8 cellular contexts compared by ENCODE assay signal in the genomic region with DNA sequence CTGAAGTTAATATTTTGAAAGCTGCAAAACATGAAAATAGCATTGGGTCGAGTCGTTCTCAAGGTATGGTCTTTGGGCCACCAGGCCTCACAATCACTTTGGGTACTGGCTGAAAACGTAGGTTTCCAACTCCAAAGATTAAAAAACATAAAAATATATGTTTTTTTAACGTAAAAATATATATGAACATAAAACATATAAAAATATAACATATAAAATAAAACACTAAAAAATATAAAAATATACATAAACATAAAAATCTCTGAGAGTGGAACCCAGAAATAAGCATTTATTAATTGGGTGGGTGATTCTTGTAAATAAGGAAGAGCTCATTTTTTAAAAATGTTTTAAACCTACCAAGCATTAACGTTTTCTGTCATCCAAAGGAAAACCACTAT. TPM values are rescaled to one million over a fixed set of nuclear protein-coding genes. Genes with fewer than 3 reads are reported as not detected.
DNase-seq lines count a peak whose midpoint lies in the region; ATAC-seq and TF ChIP-seq lines count a peak whose summit lies in the region.

No MANE protein-coding gene starts in this region.

- H3K27ac ChIP-seq in left ventricle myocardium inferior (replicated peaks) (peak overlapping the region; percentile 91), breast epithelium (peak overlapping the region; percentile 94 to 97)

- no peaks in the 10 kb centered on the region for H3K27me3 Mint-ChIP-seq in mesothelial cell of epicardium (ENCODE audit: low read depth)

- peaks cover 19% of the 10 kb centered on the region for H3K4me1 Mint-ChIP-seq in mesothelial cell of epicardium

- H3K27ac Mint-ChIP-seq in mesothelial cell of epicardium, result peak overlapping the region; percentile 97

- peak overlapping the region; percentile 86 for H3K4me3 ChIP-seq in left ventricle myocardium inferior
- peak overlapping the region; percentile 93 to 97 (median 96) for H3K4me3 ChIP-seq in breast epithelium

- no peak for ATAC-seq in left cardiac atrium
- no peak for ATAC-seq in GM19463 (IDR thresholded peaks at IDR 0.05; ENCODE audit: unreplicated experiment)
- ATAC-seq in HG02623 (IDR thresholded peaks at IDR 0.05; ENCODE audit: unreplicated experiment), result no peak

- H3K9me3 Mint-ChIP-seq in mesothelial cell of epicardium, result no peaks in the 10 kb centered on the region

- no peak for DNase-seq in left ventricle myocardium inferior
- no peak for DNase-seq in left cardiac atrium
- DNase-seq in breast epithelium (ENCODE audit: low spot score in 2 of 2), result no peak
- no peak for DNase-seq in mesothelial cell of epicardium (ENCODE audit: low spot score in 2 of 2, unreplicated experiment in 2 of 2)
- DNase-seq in SIG-M5 (lab: John Stamatoyannopoulos, UW), result no peak
- DNase-seq in GOT3 (lab: John Stamatoyannopoulos, UW), result no peak

- H3K36me3 Mint-ChIP-seq in mesothelial cell of epicardium, result peaks cover 7% of the 10 kb centered on the region

- TF ChIP-seq POLR2A in breast epithelium (IDR thresholded peaks at IDR 0.05), result no peak

- no peak for TF ChIP-seq CTCF in left ventricle myocardium inferior (IDR thresholded peaks at IDR 0.05; ENCODE audit: borderline replicate concordance)
- TF ChIP-seq CTCF in breast epithelium (IDR thresholded peaks at IDR 0.05), result no peak
- no peak for TF ChIP-seq CTCF in mesothelial cell of epicardium (IDR thresholded peaks at IDR 0.05; ENCODE audit: unreplicated experiment)

- H3K36me3 ChIP-seq in left ventricle myocardium inferior (peaks cover 17% of the 10 kb centered on the region), breast epithelium (no peaks in the 10 kb centered on the region)

- peak overlapping the region; percentile 88 for H3K4me3 Mint-ChIP-seq in mesothelial cell of epicardium

- intact Hi-C loops in left ventricle myocardium inferior (cut with micrococcal nuclease) (loop anchor here (5.0 kb wide), 1 partner anchor 281 kb away; a partner anchor contains a TSS), left cardiac atrium (cut with DNase I) (loop anchor here (5.0 to 10.0 kb wide), 6 partner anchors 74 to 524 kb away; a partner anchor contains a TSS), breast epithelium (cut with DNase I; ENCODE audit: low total_unique reads) (loop anchor here (10.0 kb wide), 2 partner anchors 284 to 514 kb away; a partner anchor contains a TSS)

- H3K9me3 ChIP-seq in left ventricle myocardium inferior (replicated peaks), result no peaks in the 10 kb centered on the region
- H3K9me3 ChIP-seq in breast epithelium, result no peaks in the 10 kb centered on the region

- H3K4me1 ChIP-seq in left ventricle myocardium inferior (peaks cover 41% of the 10 kb centered on the region), breast epithelium (peaks cover 0 to 8% of the 10 kb centered on the region in 2 donors)

- no peaks in the 10 kb centered on the region for H3K27me3 ChIP-seq in left ventricle myocardium inferior (ENCODE audit: low read depth)
- no peaks in the 10 kb centered on the region for H3K27me3 ChIP-seq in breast epithelium

RNA-seq across cellular contexts. Expression of a gene that starts 0.7 kb away (rescaled TPM):
- total RNA-seq in left ventricle myocardium inferior, result 29.3 TPM
- total RNA-seq in left cardiac atrium, result 10 to 100 TPM; 35.3 to 40.3 TPM
- total RNA-seq in breast epithelium, result 100 to 1,000 TPM in 1 of 3 donors, 10 to 100 TPM in 2; 69.9 to 106 (median 82.9) TPM
- total RNA-seq in mesothelial cell of epicardium, result 78.4 to 86.6 TPM (median 79.8 TPM) in 3 replicates
